ENCODE assay signal across 11 cellular contexts in genomic region chr1:172278478-172278877, GRCh38.
A peak's percentile ranks its signal among the peaks of the same experiment; 100 is the strongest.
DNase-seq lines count a peak whose midpoint lies in the region; ATAC-seq and TF ChIP-seq lines count a peak whose summit lies in the region.
"Had no signal": no experiment of that assay in that cellular context is flagged by ENCODE, and none has a peak within 500 bp of the region (broad histone marks: within the 10 kb centered on the region; RNA-seq: fewer than 3 reads in every experiment).

No MANE protein-coding gene starts in this region.

- peaks cover 16% of the 10 kb centered on the region for H3K4me1 ChIP-seq in neuron (ENCODE audit: insufficient read depth, low read length)
- no peaks in the 10 kb centered on the region for H3K4me1 ChIP-seq in heart right ventricle
- no peaks in the 10 kb centered on the region for H3K4me1 ChIP-seq in BE2C

- no peak overlapping the region for H3K27ac ChIP-seq in heart right ventricle
- H3K27ac ChIP-seq: dorsolateral prefrontal cortex had no signal

- no peaks in the 10 kb centered on the region for H3K27me3 Mint-ChIP-seq in T-helper 17 cell

- no peak overlapping the region for H3K27ac Mint-ChIP-seq in T-helper 17 cell

- ATAC-seq in T-helper 17 cell (no peak), heart right ventricle (no peak), HG03520 (IDR thresholded peaks at IDR 0.05; ENCODE audit: unreplicated experiment) (no peak)

- 88 to 92% methylated on average over 1 of the region's 1 CpG for WGBS in heart right ventricle, 2 donors

- H3K9me3 ChIP-seq in neuron (ENCODE audit: low read length) (no peaks in the 10 kb centered on the region), T-helper 17 cell (ENCODE audit: control insufficient read depth, low read length, poor library complexity, severe bottlenecking) (no peaks in the 10 kb centered on the region), heart right ventricle (no peaks in the 10 kb centered on the region), BE2C (no peaks in the 10 kb centered on the region)

- peak overlapping the region; percentile 2 for H2AFZ ChIP-seq in neuron (ENCODE audit: low read depth, low read length)

- peak; percentile 75 for DNase-seq in EH (ENCODE audit: low read depth)
- peak; percentile 67 for DNase-seq in RPMI7951 (ENCODE audit: low read depth)
- DNase-seq in fibroblast of gingiva (ENCODE audit: low read depth) = peak; percentile 69
- DNase-seq in T-helper 17 cell = no peak
- no peak for DNase-seq in heart right ventricle
- no peak for DNase-seq in BE2C
- DNase-seq: activated CD4-positive, alpha-beta T cell treated with anti-CD3 and anti-CD28 coated beads for 4 hours; dorsolateral prefrontal cortex; NCI-H1417 treated with DMSO at 0.1 percent for 48 hours had no signal

- no peak overlapping the region for H3K4me3 ChIP-seq in neuron (ENCODE audit: low read length)
- no peak overlapping the region for H3K4me3 ChIP-seq in heart right ventricle
- no peak overlapping the region for H3K4me3 ChIP-seq in BE2C (ENCODE audit: low read depth, low read length)
- H3K4me3 ChIP-seq: dorsolateral prefrontal cortex had no signal

- H3K36me3 Mint-ChIP-seq in T-helper 17 cell (ENCODE audit: low read depth) = peaks cover 2% of the 10 kb centered on the region

- TF ChIP-seq CTCF in heart right ventricle (IDR thresholded peaks at IDR 0.05) (no peak), BE2C (IDR thresholded peaks at IDR 0.05; ENCODE audit: low read depth, low read length) (no peak)

- no peak overlapping the region for H3K4me3 Mint-ChIP-seq in T-helper 17 cell

- intact Hi-C loops in heart right ventricle (cut with DNase I) = no loop called here

- no peaks in the 10 kb centered on the region for H3K36me3 ChIP-seq in neuron (ENCODE audit: insufficient read depth, low read length)
- no peaks in the 10 kb centered on the region for H3K36me3 ChIP-seq in heart right ventricle
- no peaks in the 10 kb centered on the region for H3K36me3 ChIP-seq in BE2C

- peaks cover 3% of the 10 kb centered on the region for H3K4me1 Mint-ChIP-seq in T-helper 17 cell

- H3K27me3 ChIP-seq in neuron (ENCODE audit: insufficient read depth, low read length) = no peaks in the 10 kb centered on the region
- no peaks in the 10 kb centered on the region for H3K27me3 ChIP-seq in heart right ventricle
- no peaks in the 10 kb centered on the region for H3K27me3 ChIP-seq in BE2C
- H3K27me3 ChIP-seq: dorsolateral prefrontal cortex had no signal

Comparison
In these comparisons a context has a peak if more than half of its experiments do, and no peak if none do; other contexts are left out.
1. DNase-seq: peak in EH (single experiment), RPMI7951 (single experiment) and fibroblast of gingiva (single experiment); none in T-helper 17 cell (0 of 3), heart right ventricle (0 of 2) and BE2C (single experiment).